In the genomic region with DNA sequence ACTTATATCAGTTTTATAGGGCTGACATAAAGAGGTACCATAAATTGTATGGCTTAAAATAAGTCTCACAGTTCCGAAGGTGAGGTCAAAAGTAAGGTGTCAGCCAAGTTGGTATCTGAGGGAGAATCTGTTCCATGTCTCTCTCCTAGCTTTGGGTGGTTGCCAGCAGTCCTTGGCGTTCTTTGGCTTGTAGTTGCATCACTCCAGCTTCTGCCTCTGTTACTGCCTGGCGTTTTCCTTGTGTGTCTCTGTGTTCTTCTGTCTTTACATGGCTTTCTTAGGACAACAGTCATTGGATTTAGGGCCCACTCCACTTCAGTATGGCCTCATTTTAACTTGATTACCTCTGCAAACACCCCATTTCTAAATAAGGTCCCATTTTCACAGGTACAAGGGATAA, we compare ENCODE assay signal across 1 cellular context.
TF ChIP-seq lines count a peak whose summit lies in the region.

No MANE protein-coding gene starts in this region.

TF ChIP-seq in HepG2, 621 proteins besides CTCF, POLR2A, EP300 and RAD21:
- TF ChIP-seq FOXO1 (CRISPR knock-in tag; IDR thresholded peaks at IDR 0.05): no peak
- TF ChIP-seq ZNF703 (CRISPR knock-in tag; IDR thresholded peaks at IDR 0.05; ENCODE audit: borderline replicate concordance): no peak
- peak; percentile 83 for TF ChIP-seq CEBPB (IDR thresholded peaks at IDR 0.05; ENCODE audit: borderline replicate concordance, low read depth, low read length)
- peak; percentile 57 for TF ChIP-seq CEBPG (CRISPR knock-in tag; IDR thresholded peaks at IDR 0.05)
- TF ChIP-seq, protein P1, sequence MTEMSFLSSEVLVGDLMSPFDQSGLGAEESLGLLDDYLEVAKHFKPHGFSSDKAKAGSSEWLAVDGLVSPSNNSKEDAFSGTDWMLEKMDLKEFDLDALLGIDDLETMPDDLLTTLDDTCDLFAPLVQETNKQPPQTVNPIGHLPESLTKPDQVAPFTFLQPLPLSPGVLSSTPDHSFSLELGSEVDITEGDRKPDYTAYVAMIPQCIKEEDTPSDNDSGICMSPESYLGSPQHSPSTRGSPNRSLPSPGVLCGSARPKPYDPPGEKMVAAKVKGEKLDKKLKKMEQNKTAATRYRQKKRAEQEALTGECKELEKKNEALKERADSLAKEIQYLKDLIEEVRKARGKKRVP (CRISPR knock-in tag; IDR thresholded peaks at IDR 0.05): peak in 1 of 2 experiments; percentile 54; a peak in 1 of 4 replicates
